11 cellular contexts compared by ENCODE assay signal in the genomic region with DNA sequence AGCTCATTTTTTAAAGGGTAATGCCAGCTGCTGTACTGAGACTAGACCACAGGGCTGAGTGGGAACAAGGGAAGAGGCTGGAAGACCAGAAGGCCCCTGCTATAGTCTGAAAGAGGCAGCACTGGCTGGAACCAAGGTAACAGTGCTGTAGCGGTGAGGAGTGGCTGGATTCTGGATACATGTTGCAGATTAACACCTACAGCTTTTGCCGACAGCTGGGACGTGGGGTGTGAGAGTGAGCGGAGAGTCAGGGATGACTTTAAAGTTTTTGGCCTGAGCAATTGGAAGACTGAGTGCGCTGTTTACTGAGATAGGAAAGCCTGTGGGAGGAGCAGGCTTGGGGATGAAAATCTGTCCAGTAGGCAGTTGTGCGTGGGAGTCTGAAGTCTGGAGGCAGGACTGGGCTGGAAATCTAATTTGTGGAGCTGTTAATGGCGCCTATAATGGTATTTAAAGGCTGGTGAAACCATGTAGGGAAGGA. TPM values are rescaled to one million over a fixed set of nuclear protein-coding genes. Genes with fewer than 3 reads are reported as not detected.
DNase-seq lines count a peak whose midpoint lies in the region; TF ChIP-seq lines count a peak whose summit lies in the region.
"Had no signal": no experiment of that assay in that cellular context is flagged by ENCODE, and none has a peak within 500 bp of the region (broad histone marks: within the 10 kb centered on the region; RNA-seq: fewer than 3 reads in every experiment).

No MANE protein-coding gene starts in this region.

- H3K27ac Mint-ChIP-seq in chondrocyte (ENCODE audit: unreplicated experiment) (no peak overlapping the region), mesothelial cell of epicardium (peak overlapping the region; percentile 71)
- H3K27ac Mint-ChIP-seq: memory B cell had no signal

- H3K4me3 Mint-ChIP-seq in chondrocyte (ENCODE audit: unreplicated experiment) (no peak overlapping the region), mesothelial cell of epicardium (no peak overlapping the region)
- H3K4me3 Mint-ChIP-seq: memory B cell had no signal

- H3K36me3 ChIP-seq in smooth muscle cell (ENCODE audit: low read depth), result no peaks in the 10 kb centered on the region
- H3K36me3 ChIP-seq in esophagus muscularis mucosa, result peaks cover 0 to 26% (median 15%) of the 10 kb centered on the region in 4 donors

- intact Hi-C loops in esophagus muscularis mucosa (cut with DNase I), result loop anchor here (1.0 kb wide), 2 partner anchors 39 to 90 kb away; no protein-coding TSS in a partner anchor

- TF ChIP-seq CTCF in chondrocyte (IDR thresholded peaks at IDR 0.05) (no peak), mesothelial cell of epicardium (IDR thresholded peaks at IDR 0.05; ENCODE audit: unreplicated experiment) (no peak), smooth muscle cell (IDR thresholded peaks at IDR 0.05; ENCODE audit: borderline replicate concordance, insufficient read depth, poor library complexity, severe bottlenecking) (no peak), esophagus muscularis mucosa (IDR thresholded peaks at IDR 0.05) (no peak)

- H3K36me3 Mint-ChIP-seq in chondrocyte (ENCODE audit: low read depth) (peaks cover 3% of the 10 kb centered on the region), mesothelial cell of epicardium (peaks cover 4% of the 10 kb centered on the region)

- H2AFZ ChIP-seq in smooth muscle cell (ENCODE audit: low read depth), result no peak overlapping the region

- 29% methylated on average over 7 of the region's 7 CpGs for WGBS in smooth muscle cell (ENCODE audit: low lambda C conversion rate)
- WGBS in esophagus muscularis mucosa, result 89% methylated on average over 7 of the region's 7 CpGs

- H3K9me3 Mint-ChIP-seq in chondrocyte (ENCODE audit: low read depth) (no peaks in the 10 kb centered on the region), mesothelial cell of epicardium (no peaks in the 10 kb centered on the region)
- H3K9me3 Mint-ChIP-seq: memory B cell had no signal

- H3K4me1 ChIP-seq in smooth muscle cell (ENCODE audit: low read depth) (peaks cover 6% of the 10 kb centered on the region), esophagus muscularis mucosa (peaks cover 14 to 21% (median 18%) of the 10 kb centered on the region in 4 donors)

- no peaks in the 10 kb centered on the region for H3K79me2 ChIP-seq in smooth muscle cell (ENCODE audit: low read depth)

- H3K9ac ChIP-seq in smooth muscle cell (ENCODE audit: low read depth), result no peak overlapping the region

- H3K9me3 ChIP-seq in smooth muscle cell (replicated peaks; ENCODE audit: low read depth), result no peaks in the 10 kb centered on the region
- H3K9me3 ChIP-seq in esophagus muscularis mucosa, result no peaks in the 10 kb centered on the region
- H3K9me3 ChIP-seq: thoracic aorta had no signal

- no peaks in the 10 kb centered on the region for H3K27me3 Mint-ChIP-seq in chondrocyte (ENCODE audit: low read depth)
- H3K27me3 Mint-ChIP-seq in mesothelial cell of epicardium (ENCODE audit: low read depth), result no peaks in the 10 kb centered on the region
- H3K27me3 Mint-ChIP-seq: memory B cell had no signal

- peak overlapping the region; percentile 20 for H3K4me2 ChIP-seq in smooth muscle cell

- no peak overlapping the region for H3K4me3 ChIP-seq in smooth muscle cell
- no peak overlapping the region for H3K4me3 ChIP-seq in esophagus muscularis mucosa

- H3K27me3 ChIP-seq in smooth muscle cell (ENCODE audit: low read depth) (no peaks in the 10 kb centered on the region), esophagus muscularis mucosa (no peaks in the 10 kb centered on the region)

- no peak for TF ChIP-seq POLR2A in esophagus muscularis mucosa (IDR thresholded peaks at IDR 0.05; ENCODE audit: low read depth)

- no peaks in the 10 kb centered on the region for H4K20me1 ChIP-seq in smooth muscle cell (ENCODE audit: low read depth)

- H3F3A ChIP-seq in smooth muscle cell (ENCODE audit: low read depth), result peaks cover 5% of the 10 kb centered on the region

- H3K27ac ChIP-seq in smooth muscle cell (ENCODE audit: low read depth) (peak overlapping the region; percentile 55), esophagus muscularis mucosa (replicated peaks in 1 of 4) (peak overlapping the region in 1 of 4 donors; percentile 46)

- no peak for TF ChIP-seq EP300 in esophagus muscularis mucosa (IDR thresholded peaks at IDR 0.05)

- H3K4me1 Mint-ChIP-seq in chondrocyte (ENCODE audit: low read depth), result peaks cover 19% of the 10 kb centered on the region
- H3K4me1 Mint-ChIP-seq in mesothelial cell of epicardium, result peaks cover 20% of the 10 kb centered on the region
- H3K4me1 Mint-ChIP-seq: memory B cell had no signal

- DNase-seq in NCI-H82 treated with DMSO at 0.1 percent for 48 hours (lab: John Stamatoyannopoulos, UW; ENCODE audit: unreplicated experiment), result peak; percentile 11
- peak; percentile 24 for DNase-seq in chondrocyte (ENCODE audit: low spot score)
- DNase-seq in mesothelial cell of epicardium (ENCODE audit: low spot score in 2 of 2, unreplicated experiment in 2 of 2), result no peak
- no peak for DNase-seq in smooth muscle cell (lab: John Stamatoyannopoulos, UW; ENCODE audit: unreplicated experiment)
- no peak for DNase-seq in AG08395 (ENCODE audit: low spot score)
- DNase-seq in NCI-H187 (lab: John Stamatoyannopoulos, UW), result no peak
- no peak for DNase-seq in esophagus muscularis mucosa (ENCODE audit: extremely low spot score)
- DNase-seq: activated T-cell treated with anti-CD3 and anti-CD28 coated beads, Interleukin-2, amount 50 U/mL, for 48 hours had no signal

RNA-seq across cellular contexts. Expression of a gene that starts 26.5 kb away (rescaled TPM):
- 0.30 to 0.80 TPM (median 0.33 TPM) in 3 replicates for total RNA-seq in chondrocyte
- 0.44 to 1.7 TPM (median 1.3 TPM) in 3 replicates for total RNA-seq in mesothelial cell of epicardium
- total RNA-seq in smooth muscle cell, result 0.76 TPM in 1 of 2 replicates, not detected in the other
- polyA plus RNA-seq in smooth muscle cell, result 0.45 TPM in 1 of 2 replicates, not detected in the other
- total RNA-seq in esophagus muscularis mucosa, result 1 to 10 TPM in 3 of 4 donors, under 1 TPM in 1; 0.33 to 1.8 (median 1.4) TPM
- polyA plus RNA-seq: endothelial cell of umbilical vein had no signal

Comparison
In these comparisons a context has a peak if more than half of its experiments do, and no peak if none do; other contexts are left out.
1. DNase-seq: peak in NCI-H82 treated with DMSO at 0.1 percent for 48 hours (single experiment) and chondrocyte (single experiment); none in mesothelial cell of epicardium (0 of 2), smooth muscle cell (single experiment), AG08395 (single experiment), NCI-H187 (0 of 2) and esophagus muscularis mucosa (single experiment).